7 cellular contexts compared by ENCODE assay signal in genomic region chr1:27726173-27726793, GRCh38. TPM values are rescaled to one million over a fixed set of nuclear protein-coding genes. Genes with fewer than 3 reads are reported as not detected.
DNase-seq lines count a peak whose midpoint lies in the region; ATAC-seq and TF ChIP-seq lines count a peak whose summit lies in the region.

No MANE protein-coding gene starts in this region.

- CTCF ChIA-PET in GM10248 (lab: Yijun Ruan, JAX), result interaction anchor here (0.9 to 2.1 kb wide), 22 partner anchors 12 to 403 kb away, joined by 3 to 11 read pairs (median 4); partner anchors contain the start of gene STX12

- WGBS in liver, result under 1% methylated on average over 46 of the region's 46 CpGs

- peak overlapping the region; percentile 72 to 88 for H3K9ac ChIP-seq in liver (ENCODE audit: low read depth in 1 of 2, low read length in 2 of 2)

- H3K4me1 ChIP-seq in liver (ENCODE audit: control insufficient read depth in 4 of 4, insufficient read depth in 4 of 4, low read length in 3 of 4), result peaks cover 0 to 11% (median 8%) of the 10 kb centered on the region in 4 donors

- DNase-seq in GM10248 (ENCODE audit: extremely low spot score) (peak; percentile 80), dermis microvascular lymphatic vessel endothelial cell (ENCODE audit: low read depth in 2 of 2) (peak; percentile 20 to 61)
- DNase-seq in stimulated activated CD8-positive, alpha-beta memory T cell treated with anti-CD3 and anti-CD28 coated beads, Interleukin-15, amount 100 ng/mL, for 24 hours (ENCODE audit: low read depth), result peak; percentile 10

- peak; percentile 25 for ATAC-seq in GM21619 (IDR thresholded peaks at IDR 0.05; ENCODE audit: unreplicated experiment)

- peak overlapping the region; percentile 90 to 98 (median 90) for H3K4me3 Mint-ChIP-seq in IgD-negative memory B cell

- H3K27me3 ChIP-seq in liver (ENCODE audit: control insufficient read depth in 4 of 4, insufficient read depth in 4 of 4, low read length in 3 of 4), result no peaks in the 10 kb centered on the region

- peaks cover 0 to 6% (median 1%) of the 10 kb centered on the region in 4 donors for H3K36me3 ChIP-seq in liver (ENCODE audit: control insufficient read depth in 4 of 4, insufficient read depth in 3 of 4, low read depth in 1 of 4, low read length in 3 of 4)

- H3K36me3 Mint-ChIP-seq in IgD-negative memory B cell, result peaks cover 1% of the 10 kb centered on the region

- H3K27ac ChIP-seq in liver (ENCODE audit: low read depth in 1 of 2, low read length in 2 of 2), result peak overlapping the region; percentile 77 to 85

- H3K9me3 Mint-ChIP-seq in IgD-negative memory B cell, result no peaks in the 10 kb centered on the region

- peak in 1 of 2 donors; percentile 3 for TF ChIP-seq RAD21 in liver (IDR thresholded peaks at IDR 0.05)

- peaks cover 8 to 22% (median 18%) of the 10 kb centered on the region in 3 donors for H3K4me1 Mint-ChIP-seq in IgD-negative memory B cell

- H3K4me3 ChIP-seq in WI38 (ENCODE audit: low read depth, low read length), result peak overlapping the region; percentile 71
- H3K4me3 ChIP-seq in liver (ENCODE audit: low read depth in 1 of 3, low read length in 3 of 3), result peak overlapping the region; percentile 81 to 100 (median 91)

- H3K27ac Mint-ChIP-seq in IgD-negative memory B cell, result peak overlapping the region; percentile 88 to 97 (median 91)

- no peaks in the 10 kb centered on the region for H3K27me3 Mint-ChIP-seq in IgD-negative memory B cell

- no peaks in the 10 kb centered on the region for H3K9me3 ChIP-seq in liver (ENCODE audit: control insufficient read depth in 4 of 4, low read length in 3 of 4)

- POLR2A ChIA-PET in GM10248 (lab: Yijun Ruan, JAX), result interaction anchor here (0.5 to 1.7 kb wide), 9 partner anchors 19 to 1226 kb away, joined by 3 to 11 read pairs (median 4); partner anchors contain the start of genes IFI6, PPP1R8, SLC9A1 and STX12

- TF ChIP-seq CTCF in GM10248 (IDR thresholded peaks at IDR 0.05; ENCODE audit: control extremely low read depth, extremely low read depth, low read depth, missing control alignments) (no peak), WI38 (IDR thresholded peaks at IDR 0.05; ENCODE audit: low read depth, low read length) (no peak), liver (IDR thresholded peaks at IDR 0.05; ENCODE audit: low read depth, low read length, missing input control) (peak; percentile 2)

TF ChIP-seq in liver, 16 proteins besides CTCF, POLR2A, EP300 and RAD21:
- TF ChIP-seq NR2F2 (IDR thresholded peaks at IDR 0.05) (no peak), ZBTB33 (IDR thresholded peaks at IDR 0.05) (no peak), FOXA1 (IDR thresholded peaks at IDR 0.05) (no peak), HNF4A (conservative IDR thresholded peaks at IDR 0.05) (no peak), MAX (IDR thresholded peaks at IDR 0.05) (no peak), GABPA (IDR thresholded peaks at IDR 0.05 in 1 of 2, conservative IDR thresholded peaks at IDR 0.05 in 1 of 2) (no peak), JUND (IDR thresholded peaks at IDR 0.05) (no peak), TAF1 (conservative IDR thresholded peaks at IDR 0.05) (no peak), YY1 (IDR thresholded peaks at IDR 0.05) (no peak), EGR1 (IDR thresholded peaks at IDR 0.05; ENCODE audit: low read depth in 2 of 2) (no peak), SP1 (IDR thresholded peaks at IDR 0.05) (no peak), FOXA2 (IDR thresholded peaks at IDR 0.05) (no peak), ATF3 (IDR thresholded peaks at IDR 0.05) (no peak), HNF4G (IDR thresholded peaks at IDR 0.05) (no peak), RXRA (IDR thresholded peaks at IDR 0.05) (no peak)
- TF ChIP-seq, protein P1, sequence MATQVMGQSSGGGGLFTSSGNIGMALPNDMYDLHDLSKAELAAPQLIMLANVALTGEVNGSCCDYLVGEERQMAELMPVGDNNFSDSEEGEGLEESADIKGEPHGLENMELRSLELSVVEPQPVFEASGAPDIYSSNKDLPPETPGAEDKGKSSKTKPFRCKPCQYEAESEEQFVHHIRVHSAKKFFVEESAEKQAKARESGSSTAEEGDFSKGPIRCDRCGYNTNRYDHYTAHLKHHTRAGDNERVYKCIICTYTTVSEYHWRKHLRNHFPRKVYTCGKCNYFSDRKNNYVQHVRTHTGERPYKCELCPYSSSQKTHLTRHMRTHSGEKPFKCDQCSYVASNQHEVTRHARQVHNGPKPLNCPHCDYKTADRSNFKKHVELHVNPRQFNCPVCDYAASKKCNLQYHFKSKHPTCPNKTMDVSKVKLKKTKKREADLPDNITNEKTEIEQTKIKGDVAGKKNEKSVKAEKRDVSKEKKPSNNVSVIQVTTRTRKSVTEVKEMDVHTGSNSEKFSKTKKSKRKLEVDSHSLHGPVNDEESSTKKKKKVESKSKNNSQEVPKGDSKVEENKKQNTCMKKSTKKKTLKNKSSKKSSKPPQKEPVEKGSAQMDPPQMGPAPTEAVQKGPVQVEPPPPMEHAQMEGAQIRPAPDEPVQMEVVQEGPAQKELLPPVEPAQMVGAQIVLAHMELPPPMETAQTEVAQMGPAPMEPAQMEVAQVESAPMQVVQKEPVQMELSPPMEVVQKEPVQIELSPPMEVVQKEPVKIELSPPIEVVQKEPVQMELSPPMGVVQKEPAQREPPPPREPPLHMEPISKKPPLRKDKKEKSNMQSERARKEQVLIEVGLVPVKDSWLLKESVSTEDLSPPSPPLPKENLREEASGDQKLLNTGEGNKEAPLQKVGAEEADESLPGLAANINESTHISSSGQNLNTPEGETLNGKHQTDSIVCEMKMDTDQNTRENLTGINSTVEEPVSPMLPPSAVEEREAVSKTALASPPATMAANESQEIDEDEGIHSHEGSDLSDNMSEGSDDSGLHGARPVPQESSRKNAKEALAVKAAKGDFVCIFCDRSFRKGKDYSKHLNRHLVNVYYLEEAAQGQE (IDR thresholded peaks at IDR 0.05), result no peak

RNA-seq across cellular contexts. Expression of gene FAM76A, which starts 0.5 kb away (rescaled TPM):
- polyA plus RNA-seq in IgD-negative memory B cell (6.5 TPM), liver (1 to 10 TPM; 1.7 to 5.6 TPM)
- total RNA-seq in dermis microvascular lymphatic vessel endothelial cell (6.2 and 9.7 TPM in 2 replicates), liver (1 to 10 TPM; 4.3 to 7.4 TPM)

RNA-seq across cellular contexts. Expression of gene STX12, which starts 46.7 kb away (rescaled TPM):
- polyA plus RNA-seq in IgD-negative memory B cell (16.0 TPM), liver (10 to 100 TPM; 10.0 to 11.8 TPM)
- total RNA-seq in dermis microvascular lymphatic vessel endothelial cell (56.4 and 74.0 TPM in 2 replicates), liver (10 to 100 TPM; 15.6 to 23.3 TPM)

RNA-seq across cellular contexts. Expression of gene IFI6, which starts 54.3 kb away (rescaled TPM):
- 68.2 TPM for polyA plus RNA-seq in IgD-negative memory B cell
- 21.8 and 48.8 TPM in 2 replicates for total RNA-seq in dermis microvascular lymphatic vessel endothelial cell
- total RNA-seq in liver, result 10 to 100 TPM in 1 of 2 donors, 1 to 10 TPM in 1; 5.9 to 52.4 TPM
- 100 to 1,000 TPM; 286 to 339 TPM for polyA plus RNA-seq in liver

Comparison
In these comparisons a context has a peak if more than half of its experiments do, and no peak if none do; other contexts are left out.
1. Peak in every context shown above with its lines: DNase-seq, ATAC-seq, H3K4me3 ChIP-seq and H3K27ac ChIP-seq.
2. DNase-seq: peak in every context shown above with its lines; median percentile 80 in GM10248; 40 in dermis microvascular lymphatic vessel endothelial cell; 10 in stimulated activated CD8-positive, alpha-beta memory T cell treated with anti-CD3 and anti-CD28 coated beads, Interleukin-15, amount 100 ng/mL, for 24 hours.